20 cellular contexts compared by ENCODE assay signal in the genomic region with DNA sequence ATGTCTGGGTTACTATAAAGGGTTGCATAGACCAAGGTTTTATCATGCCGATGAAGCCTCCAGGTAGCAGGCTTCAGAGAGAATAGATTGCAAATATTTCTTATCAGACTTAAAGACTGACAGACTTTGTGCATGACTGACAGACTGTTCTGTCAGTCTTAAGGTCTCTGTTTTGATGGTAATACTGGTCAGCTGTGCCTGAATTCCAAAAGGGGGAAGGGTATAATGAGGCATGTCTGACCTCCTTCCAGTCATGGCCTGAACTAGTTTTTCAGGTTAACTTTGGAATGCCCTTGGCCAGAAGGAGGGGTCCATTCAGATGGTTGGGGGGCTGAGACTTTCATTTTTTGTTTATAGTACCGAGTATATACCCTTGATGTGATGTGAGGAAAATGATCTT. TPM values are rescaled to one million over a fixed set of nuclear protein-coding genes. Genes with fewer than 3 reads are reported as not detected.
DNase-seq lines count a peak whose midpoint lies in the region; ATAC-seq and TF ChIP-seq lines count a peak whose summit lies in the region.
"Had no signal": no experiment of that assay in that cellular context is flagged by ENCODE, and none has a peak within 500 bp of the region (broad histone marks: within the 10 kb centered on the region; RNA-seq: fewer than 3 reads in every experiment).

No MANE protein-coding gene starts in this region.

- ATAC-seq in HCT116: no peak
- no peak for ATAC-seq in GM18519 (IDR thresholded peaks at IDR 0.05; ENCODE audit: low FRiP score, unreplicated experiment)
- no peak for ATAC-seq in HG03175 (IDR thresholded peaks at IDR 0.05; ENCODE audit: unreplicated experiment)
- ATAC-seq in HG03159 (IDR thresholded peaks at IDR 0.05; ENCODE audit: unreplicated experiment): no peak
- ATAC-seq: GM12878, GM23338 had no signal

- DNase-seq in HCT116 (ENCODE audit: low read depth, low spot score) (no peak), PC-9 (peak in 1 of 2 experiments; percentile 71)
- DNase-seq: C1 segment of cervical spinal cord; CD4-positive, alpha-beta memory T cell; COR-L47; DMS153; DND-41; GDM1; H9; HFFc6 had no signal

- no peak overlapping the region for H3K9ac ChIP-seq in HCT116 (ENCODE audit: low read length)

- TF ChIP-seq CTCF in HCT116 (IDR thresholded peaks at IDR 0.05 in 2 of 3, conservative IDR thresholded peaks at IDR 0.05 in 1 of 3; ENCODE audit: borderline replicate concordance in 1 of 3, insufficient read depth in 1 of 3, low read depth in 2 of 3, low read length in 2 of 3): no peak
- TF ChIP-seq CTCF in PC-9 (conservative IDR thresholded peaks at IDR 0.05): no peak
- TF ChIP-seq CTCF in nephron (IDR thresholded peaks at IDR 0.05; ENCODE audit: unreplicated experiment in 3 of 3): no peak

- no peaks in the 10 kb centered on the region for H3K9me3 Mint-ChIP-seq in nephron
- H3K9me3 Mint-ChIP-seq: CD4-positive, alpha-beta memory T cell; HFFc6 had no signal

- no peak for TF ChIP-seq RAD21 in HCT116 (IDR thresholded peaks at IDR 0.05; ENCODE audit: low read depth)

- POLR2A ChIA-PET in HCT116 (lab: Charles Lee) (no interaction called here), PC-9 (lab: Charles Lee; ENCODE audit: unreplicated experiment) (interaction anchor here (0.8 kb wide), 1 partner anchor 33 kb away, joined by 17 read pairs; the partner anchor contains the start of gene INTS4)

- H3K4me3 Mint-ChIP-seq in nephron: no peak overlapping the region
- H3K4me3 Mint-ChIP-seq: CD4-positive, alpha-beta memory T cell; GM23338; H9; HFFc6 had no signal

- H3K27me3 ChIP-seq in HCT116 (ENCODE audit: insufficient read depth, low read length) (no peaks in the 10 kb centered on the region), PC-9 (ENCODE audit: insufficient read depth, low read depth) (no peaks in the 10 kb centered on the region)

- peaks cover under 1% of the 10 kb centered on the region; the same call in 1 of the 2 replicates for H3K79me2 ChIP-seq in HCT116 (ENCODE audit: insufficient read depth, low read length)
- no peaks in the 10 kb centered on the region for H3K79me2 ChIP-seq in PC-9 (ENCODE audit: low read depth)

- peaks cover 27% of the 10 kb centered on the region for H3K4me1 Mint-ChIP-seq in nephron

- H2AFZ ChIP-seq in HCT116 (ENCODE audit: low read depth, low read length, poor library complexity, severe bottlenecking) (no peak overlapping the region), PC-9 (no peak overlapping the region)
- H2AFZ ChIP-seq: GM23338 had no signal

- H4K20me1 ChIP-seq in HCT116 (ENCODE audit: insufficient read depth) (no peaks in the 10 kb centered on the region), PC-9 (ENCODE audit: insufficient read depth) (no peaks in the 10 kb centered on the region)

- H3K4me2 ChIP-seq in HCT116 (ENCODE audit: low read length): peak overlapping the region; percentile 60
- peak overlapping the region; percentile 54 for H3K4me2 ChIP-seq in PC-9
- H3K4me2 ChIP-seq: GM23338 had no signal

- no peak overlapping the region for H3K27ac ChIP-seq in HCT116 (ENCODE audit: low read depth, low read length)
- peak overlapping the region; percentile 82 for H3K27ac ChIP-seq in PC-9

- CTCF ChIA-PET in HCT116 (lab: Charles Lee) (no interaction called here), PC-9 (lab: Charles Lee) (interaction anchor here (0.6 to 1.3 kb wide), 4 partner anchors 18 to 598 kb away, joined by 3 to 10 read pairs (median 4); no protein-coding TSS in a partner anchor)

- peaks cover 27% of the 10 kb centered on the region for H3F3A ChIP-seq in PC-9 (ENCODE audit: insufficient read depth, low read depth)

- RAD21 ChIA-PET in HCT116 (lab: Charles Lee; ENCODE audit: low non-redundant PET in 1 of 2, low total read pairs in 2 of 2, uncharacterized antibody in 2 of 2, unreplicated experiment in 2 of 2): no interaction called here

- no peaks in the 10 kb centered on the region for H3K36me3 Mint-ChIP-seq in nephron (ENCODE audit: low read depth)
- H3K36me3 Mint-ChIP-seq: CD4-positive, alpha-beta memory T cell had no signal

- peak overlapping the region in 2 of 3 experiments; percentile 31 to 52 for H3K27ac Mint-ChIP-seq in nephron
- H3K27ac Mint-ChIP-seq: GM23338, HFFc6 had no signal

- H3K9me2 ChIP-seq in HCT116 (ENCODE audit: insufficient read depth) (no peaks in the 10 kb centered on the region), PC-9 (ENCODE audit: insufficient read depth) (no peaks in the 10 kb centered on the region)

- H3K9me3 ChIP-seq in HCT116 (ENCODE audit: control insufficient read depth in 1 of 2, insufficient read depth in 1 of 2, low read depth in 1 of 2, low read length in 2 of 2) (no peaks in the 10 kb centered on the region), PC-9 (ENCODE audit: insufficient read depth, low read depth) (no peaks in the 10 kb centered on the region)

- H3K27me3 Mint-ChIP-seq in nephron (ENCODE audit: low read depth): peaks cover 4% of the 10 kb centered on the region

- BruUV-seq in HCT116 (replicated peaks; lab: Mats Ljungman, UMichigan): no TSS peak
- no TSS peak for BruUV-seq in PC-9 (replicated peaks; lab: Mats Ljungman, UMichigan)

- H3K4me1 ChIP-seq in HCT116 (ENCODE audit: control insufficient read depth in 1 of 2, insufficient read depth in 2 of 2, low read length in 2 of 2) (peaks cover 46 to 56% of the 10 kb centered on the region in 2 experiments), PC-9 (replicated peaks; ENCODE audit: insufficient read depth) (peaks cover 53% of the 10 kb centered on the region)

- H3K4me3 ChIP-seq in HCT116 (replicated peaks in 1 of 2; ENCODE audit: low read depth in 1 of 2, low read length in 2 of 2): 0 out of 4 replicates have a peak overlapping the region, but pooled peaks of 1 of the 2 experiments have one; percentile 24
- no peak overlapping the region for H3K4me3 ChIP-seq in PC-9
- H3K4me3 ChIP-seq: GM12878, GM23338 had no signal

- intact Hi-C loops in HCT116 (cut with micrococcal nuclease) (no loop called here), PC-9 (cut with micrococcal nuclease; ENCODE audit: unreplicated experiment) (no loop called here)

- TF ChIP-seq POLR2A in HCT116 (IDR thresholded peaks at IDR 0.05; ENCODE audit: borderline replicate concordance, extremely low read depth, insufficient read depth, insufficient read length): no peak

- no peaks in the 10 kb centered on the region for H3K36me3 ChIP-seq in HCT116 (ENCODE audit: control insufficient read depth in 1 of 2, insufficient read depth in 2 of 2, low read length in 2 of 2)
- H3K36me3 ChIP-seq in PC-9 (ENCODE audit: low read depth): no peaks in the 10 kb centered on the region

TF ChIP-seq in HCT116, 20 proteins besides CTCF, POLR2A, EP300 and RAD21:
- TF ChIP-seq, protein P1, sequence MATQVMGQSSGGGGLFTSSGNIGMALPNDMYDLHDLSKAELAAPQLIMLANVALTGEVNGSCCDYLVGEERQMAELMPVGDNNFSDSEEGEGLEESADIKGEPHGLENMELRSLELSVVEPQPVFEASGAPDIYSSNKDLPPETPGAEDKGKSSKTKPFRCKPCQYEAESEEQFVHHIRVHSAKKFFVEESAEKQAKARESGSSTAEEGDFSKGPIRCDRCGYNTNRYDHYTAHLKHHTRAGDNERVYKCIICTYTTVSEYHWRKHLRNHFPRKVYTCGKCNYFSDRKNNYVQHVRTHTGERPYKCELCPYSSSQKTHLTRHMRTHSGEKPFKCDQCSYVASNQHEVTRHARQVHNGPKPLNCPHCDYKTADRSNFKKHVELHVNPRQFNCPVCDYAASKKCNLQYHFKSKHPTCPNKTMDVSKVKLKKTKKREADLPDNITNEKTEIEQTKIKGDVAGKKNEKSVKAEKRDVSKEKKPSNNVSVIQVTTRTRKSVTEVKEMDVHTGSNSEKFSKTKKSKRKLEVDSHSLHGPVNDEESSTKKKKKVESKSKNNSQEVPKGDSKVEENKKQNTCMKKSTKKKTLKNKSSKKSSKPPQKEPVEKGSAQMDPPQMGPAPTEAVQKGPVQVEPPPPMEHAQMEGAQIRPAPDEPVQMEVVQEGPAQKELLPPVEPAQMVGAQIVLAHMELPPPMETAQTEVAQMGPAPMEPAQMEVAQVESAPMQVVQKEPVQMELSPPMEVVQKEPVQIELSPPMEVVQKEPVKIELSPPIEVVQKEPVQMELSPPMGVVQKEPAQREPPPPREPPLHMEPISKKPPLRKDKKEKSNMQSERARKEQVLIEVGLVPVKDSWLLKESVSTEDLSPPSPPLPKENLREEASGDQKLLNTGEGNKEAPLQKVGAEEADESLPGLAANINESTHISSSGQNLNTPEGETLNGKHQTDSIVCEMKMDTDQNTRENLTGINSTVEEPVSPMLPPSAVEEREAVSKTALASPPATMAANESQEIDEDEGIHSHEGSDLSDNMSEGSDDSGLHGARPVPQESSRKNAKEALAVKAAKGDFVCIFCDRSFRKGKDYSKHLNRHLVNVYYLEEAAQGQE (IDR thresholded peaks at IDR 0.05; ENCODE audit: low read depth): no peak
- TF ChIP-seq EZH2 (IDR thresholded peaks at IDR 0.05) (no peak), POLR2AphosphoS5 (IDR thresholded peaks at IDR 0.05; ENCODE audit: low read depth, low read length) (no peak), CBX3 (IDR thresholded peaks at IDR 0.05; ENCODE audit: low read depth) (no peak), SIN3A (IDR thresholded peaks at IDR 0.05; ENCODE audit: low read depth) (no peak), JUND (IDR thresholded peaks at IDR 0.05) (no peak), SP1 (IDR thresholded peaks at IDR 0.05; ENCODE audit: low read depth) (no peak), TCF7L2 (IDR thresholded peaks at IDR 0.05; ENCODE audit: borderline replicate concordance, extremely low read depth, insufficient read depth, insufficient read length) (no peak)

RNA-seq across cellular contexts. Expression of gene KCTD14, which starts 4.7 kb away (rescaled TPM):
- total RNA-seq in HCT116 (2021; ENCODE audit: unreplicated experiment) (15.2 TPM), PC-9 (2021) (12.0 and 21.3 TPM in 2 replicates)
- 10.5 and 14.4 TPM in 2 replicates for polyA plus RNA-seq in HCT116 (2012)
- polyA plus RNA-seq: CD4-positive, alpha-beta memory T cell had no signal

RNA-seq across cellular contexts. Expression of gene INTS4, which starts 33.3 kb away (rescaled TPM):
- total RNA-seq in HCT116 (2021; ENCODE audit: unreplicated experiment): 41.0 TPM
- polyA plus RNA-seq in HCT116 (2012): 22.9 and 27.1 TPM in 2 replicates
- total RNA-seq in PC-9 (2021): 43.9 and 53.8 TPM in 2 replicates

RNA-seq across cellular contexts. Expression of gene THRSP, which starts 35.9 kb away (rescaled TPM):
- total RNA-seq in HCT116 (2021; ENCODE audit: unreplicated experiment): not detected
- not detected in 2 replicates for polyA plus RNA-seq in HCT116 (2012)
- 0.72 TPM in 1 of 2 replicates, not detected in the other for total RNA-seq in PC-9 (2021)
- total RNA-seq: A172; A673; CD4-positive, alpha-beta memory T cell; GM12878; GM23338; H4; H9; HFFc6 had no signal
- polyA plus RNA-seq: BJ, GM23338 had no signal

RNA-seq across cellular contexts. Expression of gene NDUFC2, which starts 51.9 kb away (rescaled TPM):
- 225 TPM for total RNA-seq in HCT116 (2021; ENCODE audit: unreplicated experiment)
- polyA plus RNA-seq in HCT116 (2012): 147 and 157 TPM in 2 replicates
- total RNA-seq in PC-9 (2021): 380 and 394 TPM in 2 replicates
